8 cellular contexts compared by ENCODE assay signal in the genomic region with DNA sequence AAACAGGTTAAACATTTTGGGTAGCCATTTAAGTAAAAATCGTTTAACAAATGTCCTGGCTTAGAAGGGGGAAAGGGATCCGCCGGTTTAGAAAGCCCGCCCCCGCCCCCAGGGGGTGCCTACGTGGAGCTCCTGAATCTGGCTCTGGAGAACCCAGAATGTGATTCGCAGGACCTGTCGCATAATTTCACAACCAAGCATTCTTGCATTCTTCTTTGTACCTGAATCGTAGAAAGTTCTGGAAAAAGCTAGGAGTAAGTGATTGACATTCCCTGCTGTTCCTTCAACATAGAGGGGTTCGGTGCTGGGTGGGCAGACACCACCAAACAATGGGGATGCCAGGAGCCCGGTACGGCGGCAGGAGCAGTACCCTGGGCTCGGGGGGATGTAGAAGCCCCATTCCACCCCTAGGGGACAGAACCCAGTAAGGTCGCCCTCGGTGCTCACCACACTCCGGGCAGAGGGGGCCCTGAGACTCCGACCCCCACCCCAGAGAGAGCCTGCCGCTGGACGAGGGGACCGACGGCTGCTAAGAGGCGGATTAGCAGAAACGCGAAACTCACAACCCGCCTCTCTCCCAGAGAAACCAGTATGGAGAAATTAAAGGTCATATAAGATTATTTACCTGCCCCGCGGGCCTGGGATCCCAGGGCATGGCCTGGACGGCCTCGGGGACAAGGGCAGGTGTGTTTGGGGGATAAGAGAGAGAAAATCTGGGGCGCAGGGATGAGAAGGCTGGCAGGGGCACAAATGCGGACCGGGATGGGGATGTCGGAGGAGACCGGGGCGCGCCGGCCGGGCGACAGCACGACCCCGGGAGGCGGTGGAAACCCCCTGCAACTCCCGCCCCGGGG. TPM values are rescaled to one million over a fixed set of nuclear protein-coding genes. Genes with fewer than 3 reads are reported as not detected.
DNase-seq lines count a peak whose midpoint lies in the region; ATAC-seq and TF ChIP-seq lines count a peak whose summit lies in the region.

No MANE protein-coding gene starts in this region.

- H3K27ac ChIP-seq in Panc1 (ENCODE audit: low read length) (peak overlapping the region; percentile 44; the same call in 1 of the 2 replicates), right lobe of liver (peak overlapping the region; percentile 81 to 92 (median 87)), thyroid gland (peak overlapping the region; percentile 42 to 91 (median 85))

- WGBS in right lobe of liver (ENCODE audit: insufficient coverage, low coverage, low lambda C conversion rate, missing lambda C conversion rate) = under 1% methylated on average over 39 of the region's 45 CpGs
- 2% methylated on average over 35 to 40 of the region's 45 CpGs for WGBS in thyroid gland, 2 donors

- H3K36me3 ChIP-seq in Panc1 (ENCODE audit: control insufficient read depth, insufficient read depth, low read length) = peaks cover 4% of the 10 kb centered on the region; the same call in 1 of the 2 replicates
- H3K36me3 ChIP-seq in right lobe of liver = no peaks in the 10 kb centered on the region
- H3K36me3 ChIP-seq in thyroid gland = no peaks in the 10 kb centered on the region

- DNase-seq in COLO668 (lab: John Stamatoyannopoulos, UW; ENCODE audit: unreplicated experiment) = peak; percentile 43
- no peak for DNase-seq in Panc1 (ENCODE audit: low read depth, low spot score)
- peak; percentile 20 for DNase-seq in cerebellum (ENCODE audit: low spot score)
- peak; percentile 42 to 64 (median 50) for DNase-seq in right lobe of liver
- peak; percentile 64 to 65 for DNase-seq in thyroid gland
- DNase-seq in DMS153 treated with DMSO at 0.1 percent for 48 hours (lab: John Stamatoyannopoulos, UW; ENCODE audit: unreplicated experiment) = no peak

- TF ChIP-seq CTCF in Panc1 (IDR thresholded peaks at IDR 0.05) (peak; percentile 30), right lobe of liver (IDR thresholded peaks at IDR 0.05) (peak in 1 of 4 donors; percentile 15), thyroid gland (IDR thresholded peaks at IDR 0.05) (peak in 4 of 6 experiments; percentile 12 to 31 (median 21))

- intact Hi-C loops in Panc1 (cut with micrococcal nuclease; ENCODE audit: unreplicated experiment) = no loop called here
- intact Hi-C loops in right lobe of liver (cut with DNase I) = no loop called here
- intact Hi-C loops in thyroid gland (cut with DNase I) = no loop called here

- POLR2A ChIA-PET in Panc1 (lab: Charles Lee) = no interaction called here

- H3K9me3 ChIP-seq in Panc1 (ENCODE audit: control insufficient read depth, insufficient read depth, low read depth, low read length) = no peaks in the 10 kb centered on the region
- H3K9me3 ChIP-seq in right lobe of liver = no peaks in the 10 kb centered on the region
- no peaks in the 10 kb centered on the region for H3K9me3 ChIP-seq in thyroid gland

- H3K4me1 ChIP-seq in Panc1 (ENCODE audit: control insufficient read depth, insufficient read depth, low read length) (peaks cover 10% of the 10 kb centered on the region), right lobe of liver (peaks cover 0 to 8% (median 0%) of the 10 kb centered on the region in 4 donors), thyroid gland (peaks cover 8 to 12% of the 10 kb centered on the region in 2 donors)

- H3K4me3 ChIP-seq in Panc1 (ENCODE audit: low read depth in 2 of 2, low read length in 2 of 2) (peak overlapping the region; percentile 69 to 83), right lobe of liver (peak overlapping the region; percentile 64 to 87 (median 67)), thyroid gland (replicated peaks in 1 of 3) (peak overlapping the region; percentile 37 to 93 (median 73))

- H3K27me3 ChIP-seq in Panc1 (ENCODE audit: control insufficient read depth, insufficient read depth, low read length) = peaks cover 11% of the 10 kb centered on the region
- H3K27me3 ChIP-seq in right lobe of liver = no peaks in the 10 kb centered on the region
- no peaks in the 10 kb centered on the region for H3K27me3 ChIP-seq in thyroid gland

- TF ChIP-seq POLR2A in right lobe of liver (IDR thresholded peaks at IDR 0.05) (no peak), thyroid gland (IDR thresholded peaks at IDR 0.05) (peak in 1 of 2 donors; percentile 33)

- no TSS peak for BruUV-seq in Panc1 (replicated peaks; lab: Mats Ljungman, UMichigan)

- in situ Hi-C loops in Panc1 (cut with HindIII; ENCODE audit: low pct_unique_long_range_greater_than_20kb, low sequenced_read_pairs) = no loop called here

- CTCF ChIA-PET in Panc1 (lab: Charles Lee) = no interaction called here

- ATAC-seq in GM19023 (IDR thresholded peaks at IDR 0.05; ENCODE audit: unreplicated experiment) = peak; percentile 43
- peak; percentile 26 for ATAC-seq in HG03095 (IDR thresholded peaks at IDR 0.05; ENCODE audit: unreplicated experiment)
- peak; percentile 54 for ATAC-seq in Panc1
- peak; percentile 20 to 30 (median 29) for ATAC-seq in right lobe of liver

RNA-seq across cellular contexts. Expression of a gene that starts 0.5 kb away (rescaled TPM):
- total RNA-seq in Panc1 (2021; ENCODE audit: unreplicated experiment) (7.8 TPM), cerebellum (50.0 TPM), right lobe of liver (10 to 100 TPM; 13.4 to 35.1 (median 22.4) TPM), thyroid gland (10 to 100 TPM; 42.1 to 65.1 (median 49.4) TPM)
- polyA plus RNA-seq in Panc1 (2012; ENCODE audit: insufficient read length) = 7.2 TPM

Comparison
In these comparisons a context has a peak if more than half of its experiments do, and no peak if none do; other contexts are left out.
1. DNase-seq: peak in COLO668 (single experiment), cerebellum (single experiment), right lobe of liver (3 of 3) and thyroid gland (2 of 2); none in Panc1 (single experiment) and DMS153 treated with DMSO at 0.1 percent for 48 hours (single experiment).
2. Peak in every context shown above with its lines, with median percentiles within 50 percentile points of each other: ATAC-seq, H3K27ac ChIP-seq and H3K4me3 ChIP-seq.